ENCODE assay signal across 21 cellular contexts in genomic region chr9:76116913-76117312, GRCh38.
DNase-seq lines count a peak whose midpoint lies in the region; ATAC-seq, FAIRE-seq and TF ChIP-seq lines count a peak whose summit lies in the region.
"Had no signal": no experiment of that assay in that cellular context is flagged by ENCODE, and none has a peak within 500 bp of the region (broad histone marks: within the 10 kb centered on the region; RNA-seq: fewer than 3 reads in every experiment).

No MANE protein-coding gene starts in this region.

- H3K27ac ChIP-seq in gastroesophageal sphincter: peak overlapping the region in 2 of 4 donors; percentile 22 to 33
- H3K27ac ChIP-seq: KMS-11, upper lobe of right lung, VCaP had no signal

- CTCF ChIA-PET in activated CD4-positive, alpha-beta memory T cell treated with anti-CD3 and anti-CD28 coated beads for 36 hours (lab: Charles Lee): no interaction called here
- CTCF ChIA-PET in activated CD4-positive, alpha-beta memory T cell treated with anti-CD3 and anti-CD28 coated beads, Interleukin-2, amount 10 ng/mL, durations not matched to agents 7 days and 5 days (lab: Charles Lee): no interaction called here

- peaks cover 14% of the 10 kb centered on the region for H3K4me1 Mint-ChIP-seq in activated CD4-positive, alpha-beta memory T cell treated with anti-CD3 and anti-CD28 coated beads for 36 hours (ENCODE audit: low read depth)
- H3K4me1 Mint-ChIP-seq in activated CD4-positive, alpha-beta memory T cell treated with anti-CD3 and anti-CD28 coated beads, Interleukin-2, amount 10 ng/mL, durations not matched to agents 7 days and 5 days: peaks cover 4% of the 10 kb centered on the region
- no peaks in the 10 kb centered on the region for H3K4me1 Mint-ChIP-seq in stimulated activated effector memory CD8-positive, alpha-beta T cell treated with anti-CD3 and anti-CD28 coated beads, Interleukin-12 subunit alpha, Interleukin-12 subunit beta, amount 100 ng/mL, for 72 hours
- H3K4me1 Mint-ChIP-seq: activated naive CD4-positive, alpha-beta T cell treated with anti-CD3 and anti-CD28 coated beads, Interleukin-2, amount 10 ng/mL, durations not matched to agents 7 days and 5 days had no signal

- H3K27me3 Mint-ChIP-seq in activated CD4-positive, alpha-beta memory T cell treated with anti-CD3 and anti-CD28 coated beads for 36 hours: no peaks in the 10 kb centered on the region
- no peaks in the 10 kb centered on the region for H3K27me3 Mint-ChIP-seq in activated CD4-positive, alpha-beta memory T cell treated with anti-CD3 and anti-CD28 coated beads, Interleukin-2, amount 10 ng/mL, durations not matched to agents 7 days and 5 days
- H3K27me3 Mint-ChIP-seq: activated naive CD4-positive, alpha-beta T cell treated with anti-CD3 and anti-CD28 coated beads, Interleukin-2, amount 10 ng/mL, durations not matched to agents 7 days and 5 days; stimulated activated naive CD8-positive, alpha-beta T cell treated with anti-CD3 and anti-CD28 coated beads, Interleukin-15, amount 100 ng/mL, for 72 hours had no signal

- no peaks in the 10 kb centered on the region for H3K36me3 Mint-ChIP-seq in activated CD4-positive, alpha-beta memory T cell treated with anti-CD3 and anti-CD28 coated beads for 36 hours
- no peaks in the 10 kb centered on the region for H3K36me3 Mint-ChIP-seq in activated CD4-positive, alpha-beta memory T cell treated with anti-CD3 and anti-CD28 coated beads, Interleukin-2, amount 10 ng/mL, durations not matched to agents 7 days and 5 days (ENCODE audit: low read depth)
- H3K36me3 Mint-ChIP-seq in stimulated activated effector memory CD8-positive, alpha-beta T cell treated with anti-CD3 and anti-CD28 coated beads, Interleukin-12 subunit alpha, Interleukin-12 subunit beta, amount 100 ng/mL, for 72 hours: no peaks in the 10 kb centered on the region

- TF ChIP-seq CTCF in bronchial epithelial cell (IDR thresholded peaks at IDR 0.05; ENCODE audit: insufficient read depth, low read length, severe bottlenecking): no peak
- TF ChIP-seq CTCF in gastroesophageal sphincter (IDR thresholded peaks at IDR 0.05): no peak

- H3K27ac Mint-ChIP-seq in activated CD4-positive, alpha-beta memory T cell treated with anti-CD3 and anti-CD28 coated beads for 36 hours: peak overlapping the region; percentile 0
- no peak overlapping the region for H3K27ac Mint-ChIP-seq in activated CD4-positive, alpha-beta memory T cell treated with anti-CD3 and anti-CD28 coated beads, Interleukin-2, amount 10 ng/mL, durations not matched to agents 7 days and 5 days
- no peak overlapping the region for H3K27ac Mint-ChIP-seq in stimulated activated effector memory CD8-positive, alpha-beta T cell treated with anti-CD3 and anti-CD28 coated beads, Interleukin-12 subunit alpha, Interleukin-12 subunit beta, amount 100 ng/mL, for 72 hours
- H3K27ac Mint-ChIP-seq: activated naive CD4-positive, alpha-beta T cell treated with anti-CD3 and anti-CD28 coated beads, Interleukin-2, amount 10 ng/mL, durations not matched to agents 7 days and 5 days had no signal

- H3K4me1 ChIP-seq in gastroesophageal sphincter: peaks cover 0 to 30% (median 0%) of the 10 kb centered on the region in 3 donors
- H3K4me1 ChIP-seq: BE2C, upper lobe of right lung had no signal

- no peak for TF ChIP-seq EP300 in gastroesophageal sphincter (IDR thresholded peaks at IDR 0.05)

- no peak overlapping the region for H3K4me3 Mint-ChIP-seq in activated CD4-positive, alpha-beta memory T cell treated with anti-CD3 and anti-CD28 coated beads for 36 hours
- no peak overlapping the region for H3K4me3 Mint-ChIP-seq in activated CD4-positive, alpha-beta memory T cell treated with anti-CD3 and anti-CD28 coated beads, Interleukin-2, amount 10 ng/mL, durations not matched to agents 7 days and 5 days
- no peak overlapping the region for H3K4me3 Mint-ChIP-seq in stimulated activated effector memory CD8-positive, alpha-beta T cell treated with anti-CD3 and anti-CD28 coated beads, Interleukin-12 subunit alpha, Interleukin-12 subunit beta, amount 100 ng/mL, for 72 hours
- H3K4me3 Mint-ChIP-seq: activated naive CD4-positive, alpha-beta T cell treated with anti-CD3 and anti-CD28 coated beads, Interleukin-2, amount 10 ng/mL, durations not matched to agents 7 days and 5 days; stimulated activated naive CD8-positive, alpha-beta T cell treated with anti-CD3 and anti-CD28 coated beads, Interleukin-15, amount 100 ng/mL, for 72 hours had no signal

- peak; percentile 14 for DNase-seq in activated CD4-positive, alpha-beta memory T cell treated with anti-CD3 and anti-CD28 coated beads for 36 hours
- DNase-seq in activated CD4-positive, alpha-beta memory T cell treated with anti-CD3 and anti-CD28 coated beads, Interleukin-2, amount 10 ng/mL, durations not matched to agents 7 days and 5 days: no peak
- DNase-seq in bronchial epithelial cell (ENCODE audit: low read depth) (peak; percentile 86), DMS114 treated with DMSO at 0.1 percent for 48 hours (lab: John Stamatoyannopoulos, UW; ENCODE audit: unreplicated experiment) (no peak), SIG-M5 (lab: John Stamatoyannopoulos, UW) (no peak)
- DNase-seq in stimulated activated effector memory CD8-positive, alpha-beta T cell treated with anti-CD3 and anti-CD28 coated beads, Interleukin-12 subunit alpha, Interleukin-12 subunit beta, amount 100 ng/mL, for 72 hours (ENCODE audit: low spot score in 2 of 2): no peak
- DNase-seq: activated naive CD4-positive, alpha-beta T cell treated with anti-CD3 and anti-CD28 coated beads, Interleukin-2, amount 10 ng/mL, durations not matched to agents 7 days and 5 days; BE2C; H7; NCI-H187; NCI-H226; NCI-H774; SHP77; stimulated activated CD4-positive, alpha-beta T cell treated with anti-CD3 and anti-CD28 coated beads, Interleukin-4, amount 100 ng/mL, for 24 hours; stimulated activated naive CD8-positive, alpha-beta T cell treated with anti-CD3 and anti-CD28 coated beads, Interleukin-15, amount 100 ng/mL, for 72 hours; upper lobe of right lung had no signal

- H3K4me3 ChIP-seq in bronchial epithelial cell (ENCODE audit: low read depth, low read length) (no peak overlapping the region), gastroesophageal sphincter (no peak overlapping the region)
- H3K4me3 ChIP-seq: upper lobe of right lung had no signal

- H3K36me3 ChIP-seq in bronchial epithelial cell (ENCODE audit: control insufficient read depth, insufficient read depth, low read length) (no peaks in the 10 kb centered on the region), gastroesophageal sphincter (no peaks in the 10 kb centered on the region)
- H3K36me3 ChIP-seq: BE2C, upper lobe of right lung had no signal

- H3K9me3 ChIP-seq in gastroesophageal sphincter: no peaks in the 10 kb centered on the region
- H3K9me3 ChIP-seq: BE2C, upper lobe of right lung had no signal

- no peaks in the 10 kb centered on the region for H3K27me3 ChIP-seq in bronchial epithelial cell (ENCODE audit: control insufficient read depth, insufficient read depth, low read length)
- no peaks in the 10 kb centered on the region for H3K27me3 ChIP-seq in gastroesophageal sphincter
- H3K27me3 ChIP-seq: upper lobe of right lung had no signal

- intact Hi-C loops in activated CD4-positive, alpha-beta memory T cell treated with anti-CD3 and anti-CD28 coated beads for 36 hours (cut with micrococcal nuclease): loop anchor here (1.0 to 5.0 kb wide), 5 partner anchors 64 to 225 kb away; partner anchors contain the start of gene PCSK5

- ATAC-seq in gastroesophageal sphincter: peak; percentile 86
- peak; percentile 44 for ATAC-seq in stimulated activated effector memory CD8-positive, alpha-beta T cell treated with anti-CD3 and anti-CD28 coated beads, Interleukin-12 subunit alpha, Interleukin-12 subunit beta, amount 100 ng/mL, for 72 hours
- no peak for ATAC-seq in HG03520 (IDR thresholded peaks at IDR 0.05; ENCODE audit: unreplicated experiment)
- ATAC-seq: upper lobe of right lung had no signal

- FAIRE-seq in bronchial epithelial cell (lab: Jason Lieb, UNC): no peak
- FAIRE-seq: colon had no signal

- 73 to 94% methylated on average over 2 to 3 of the region's 3 CpGs for WGBS in gastroesophageal sphincter (ENCODE audit: low coverage in 1 of 2), 2 donors

- no peaks in the 10 kb centered on the region for H3K9me3 Mint-ChIP-seq in activated CD4-positive, alpha-beta memory T cell treated with anti-CD3 and anti-CD28 coated beads for 36 hours
- H3K9me3 Mint-ChIP-seq in activated CD4-positive, alpha-beta memory T cell treated with anti-CD3 and anti-CD28 coated beads, Interleukin-2, amount 10 ng/mL, durations not matched to agents 7 days and 5 days: no peaks in the 10 kb centered on the region
- no peaks in the 10 kb centered on the region for H3K9me3 Mint-ChIP-seq in stimulated activated effector memory CD8-positive, alpha-beta T cell treated with anti-CD3 and anti-CD28 coated beads, Interleukin-12 subunit alpha, Interleukin-12 subunit beta, amount 100 ng/mL, for 72 hours
- H3K9me3 Mint-ChIP-seq: activated naive CD4-positive, alpha-beta T cell treated with anti-CD3 and anti-CD28 coated beads, Interleukin-2, amount 10 ng/mL, durations not matched to agents 7 days and 5 days; stimulated activated naive CD8-positive, alpha-beta T cell treated with anti-CD3 and anti-CD28 coated beads, Interleukin-15, amount 100 ng/mL, for 72 hours had no signal

- no peak for TF ChIP-seq POLR2A in gastroesophageal sphincter (IDR thresholded peaks at IDR 0.05)

- POLR2A ChIA-PET in activated CD4-positive, alpha-beta memory T cell treated with anti-CD3 and anti-CD28 coated beads for 36 hours (lab: Charles Lee): no interaction called here
- POLR2A ChIA-PET in activated CD4-positive, alpha-beta memory T cell treated with anti-CD3 and anti-CD28 coated beads, Interleukin-2, amount 10 ng/mL, durations not matched to agents 7 days and 5 days (lab: Charles Lee): no interaction called here

Comparison
In these comparisons a context has a peak if more than half of its experiments do, and no peak if none do; other contexts are left out.
1. DNase-seq: peak in activated CD4-positive, alpha-beta memory T cell treated with anti-CD3 and anti-CD28 coated beads for 36 hours (single experiment) and bronchial epithelial cell (single experiment); none in activated CD4-positive, alpha-beta memory T cell treated with anti-CD3 and anti-CD28 coated beads, Interleukin-2, amount 10 ng/mL, durations not matched to agents 7 days and 5 days (single experiment), stimulated activated effector memory CD8-positive, alpha-beta T cell treated with anti-CD3 and anti-CD28 coated beads, Interleukin-12 subunit alpha, Interleukin-12 subunit beta, amount 100 ng/mL, for 72 hours (0 of 2), DMS114 treated with DMSO at 0.1 percent for 48 hours (single experiment) and SIG-M5 (single experiment).